11 cellular contexts compared by ENCODE assay signal in genomic region chr16:84582958-84583516, GRCh38. TPM values are rescaled to one million over a fixed set of nuclear protein-coding genes. Genes with fewer than 3 reads are reported as not detected.
DNase-seq lines count a peak whose midpoint lies in the region; ATAC-seq and TF ChIP-seq lines count a peak whose summit lies in the region.
"Had no signal": no experiment of that assay in that cellular context is flagged by ENCODE, and none has a peak within 500 bp of the region (broad histone marks: within the 10 kb centered on the region; RNA-seq: fewer than 3 reads in every experiment).

No MANE protein-coding gene starts in this region.

- CTCF ChIA-PET in OCI-LY7 (lab: Charles Lee; ENCODE audit: unreplicated experiment), result no interaction called here

- peaks cover 14% of the 10 kb centered on the region; the same call in 1 of the 2 replicates for H4K20me1 ChIP-seq in OCI-LY7 (ENCODE audit: insufficient read depth, low read length)

- intact Hi-C loops in CD14-positive monocyte (cut with micrococcal nuclease) (loop anchor here in 1 of 2 donors (5.0 kb wide), 1 partner anchor 39 kb away; no protein-coding TSS in a partner anchor), OCI-LY7 (cut with micrococcal nuclease; ENCODE audit: unreplicated experiment) (no loop called here)

- peaks cover 50% of the 10 kb centered on the region for H3K4me1 Mint-ChIP-seq in CD14-positive monocyte
- H3K4me1 Mint-ChIP-seq in naive thymus-derived CD8-positive, alpha-beta T cell, result peaks cover 13 to 67% (median 52%) of the 10 kb centered on the region in 4 donors

- H3K27ac Mint-ChIP-seq in CD14-positive monocyte, result peak overlapping the region in 5 of 7 donors; percentile 0 to 82 (median 50)
- H3K27ac Mint-ChIP-seq in naive thymus-derived CD8-positive, alpha-beta T cell, result peak overlapping the region in 7 of 10 donors; percentile 3 to 88 (median 58)

- peaks cover 77 to 96% of the 10 kb centered on the region in 2 donors for H3K36me3 Mint-ChIP-seq in CD14-positive monocyte
- peaks cover 0 to 66% (median 2%) of the 10 kb centered on the region in 3 donors for H3K36me3 Mint-ChIP-seq in naive thymus-derived CD8-positive, alpha-beta T cell

- ATAC-seq in naive thymus-derived CD8-positive, alpha-beta T cell, result no peak
- ATAC-seq in GM18873 (IDR thresholded peaks at IDR 0.05; ENCODE audit: low FRiP score, unreplicated experiment), result no peak

- TF ChIP-seq CTCF in CD14-positive monocyte (IDR thresholded peaks at IDR 0.05), result no peak
- no peak for TF ChIP-seq CTCF in coronary artery (IDR thresholded peaks at IDR 0.05)
- no peak for TF ChIP-seq CTCF in OCI-LY7 (conservative IDR thresholded peaks at IDR 0.05; ENCODE audit: low read length)

- H3K9me3 Mint-ChIP-seq in CD14-positive monocyte, result no peaks in the 10 kb centered on the region
- no peaks in the 10 kb centered on the region for H3K9me3 Mint-ChIP-seq in naive thymus-derived CD8-positive, alpha-beta T cell

- peaks cover 33% of the 10 kb centered on the region for H3K4me1 ChIP-seq in OCI-LY7 (ENCODE audit: insufficient read depth, low read length, poor library complexity, severe bottlenecking)
- H3K4me1 ChIP-seq: breast epithelium, right atrium auricular region had no signal

- BruUV-seq in OCI-LY7 (replicated peaks; lab: Mats Ljungman, UMichigan), result no TSS peak

- H3K9me2 ChIP-seq in OCI-LY7 (ENCODE audit: insufficient read depth, low read length), result no peaks in the 10 kb centered on the region

- peaks cover 75% of the 10 kb centered on the region for H3K36me3 ChIP-seq in OCI-LY7 (ENCODE audit: insufficient read depth, low read length)
- H3K36me3 ChIP-seq: breast epithelium, right atrium auricular region had no signal

- H3K79me2 ChIP-seq in OCI-LY7 (ENCODE audit: insufficient read depth, low read depth, low read length), result peaks cover 53% of the 10 kb centered on the region

- H3K27ac ChIP-seq in coronary artery, result peak overlapping the region; percentile 27 to 46
- no peak overlapping the region for H3K27ac ChIP-seq in OCI-LY7 (ENCODE audit: low read depth, low read length, poor library complexity, severe bottlenecking)
- H3K27ac ChIP-seq: breast epithelium, right atrium auricular region, SK-N-MC had no signal

- no peak overlapping the region for H3K4me2 ChIP-seq in OCI-LY7 (ENCODE audit: low read length)

- H2AFZ ChIP-seq in OCI-LY7 (ENCODE audit: low read length), result no peak overlapping the region

- DNase-seq in CD14-positive monocyte (ENCODE audit: low spot score), result no peak
- peak; percentile 62 for DNase-seq in LHCN-M2 (ENCODE audit: low read depth)
- DNase-seq in coronary artery (ENCODE audit: low spot score), result no peak
- DNase-seq in naive thymus-derived CD8-positive, alpha-beta T cell, result no peak
- DNase-seq in activated effector memory CD4-positive, alpha-beta T cell treated with anti-CD3 and anti-CD28 coated beads, Interleukin-2, amount 50 U/mL, for 16 hours, result no peak
- DNase-seq in OCI-LY7 (ENCODE audit: low spot score), result no peak
- no peak for DNase-seq in NCI-H187 (lab: John Stamatoyannopoulos, UW)

- POLR2A ChIA-PET in naive thymus-derived CD8-positive, alpha-beta T cell (lab: Charles Lee), result interaction anchor here (1.2 to 1.3 kb wide), 2 partner anchors 14 to 34 kb away, joined by 4 read pairs; no protein-coding TSS in a partner anchor
- POLR2A ChIA-PET in OCI-LY7 (lab: Charles Lee), result interaction anchor here (0.6 to 1.8 kb wide), 2 partner anchors 10 to 1162 kb away, joined by 3 to 10 read pairs; no protein-coding TSS in a partner anchor

- no peak overlapping the region for H3K4me3 Mint-ChIP-seq in CD14-positive monocyte
- no peak overlapping the region for H3K4me3 Mint-ChIP-seq in naive thymus-derived CD8-positive, alpha-beta T cell

- no peaks in the 10 kb centered on the region for H3K9me3 ChIP-seq in OCI-LY7 (ENCODE audit: low read length)
- H3K9me3 ChIP-seq: breast epithelium, right atrium auricular region had no signal

- H3K27me3 Mint-ChIP-seq in CD14-positive monocyte (ENCODE audit: low read depth in 3 of 3), result no peaks in the 10 kb centered on the region
- no peaks in the 10 kb centered on the region for H3K27me3 Mint-ChIP-seq in naive thymus-derived CD8-positive, alpha-beta T cell

- H3K4me3 ChIP-seq in coronary artery (no peak overlapping the region), OCI-LY7 (ENCODE audit: low read depth, low read length, poor library complexity, severe bottlenecking) (no peak overlapping the region)
- H3K4me3 ChIP-seq: breast epithelium, right atrium auricular region, SK-N-MC had no signal

RNA-seq across cellular contexts. Expression of gene COTL1, which starts 34.8 kb away (rescaled TPM):
- polyA plus RNA-seq in CD14-positive monocyte, result 1,000 to 10,000 TPM; 1,643 to 1,843 TPM
- total RNA-seq in LHCN-M2 (2014; rRNA removed) (85.8 and 92.1 TPM in 2 replicates), OCI-LY7 (2022) (214 and 232 TPM in 2 replicates)
- 232 TPM for polyA plus RNA-seq in LHCN-M2 (2012)
- total RNA-seq in naive thymus-derived CD8-positive, alpha-beta T cell, result 100 to 1,000 TPM in 1 of 2 experiments, 10 to 100 TPM in 1; 99.1 to 101 TPM
- 100 to 1,000 TPM; 341 to 512 (median 425) TPM for polyA plus RNA-seq in naive thymus-derived CD8-positive, alpha-beta T cell
- total RNA-seq in OCI-LY7 (2014; rRNA removed; shearing (Covaris generic)), result 119 and 125 TPM in 2 replicates
